In genomic region chr19:16896098-16896912, GRCh38 we compare ENCODE assay signal across 8 cellular contexts. TPM values are rescaled to one million over a fixed set of nuclear protein-coding genes. Genes with fewer than 3 reads are reported as not detected.
DNase-seq lines count a peak whose midpoint lies in the region; ATAC-seq lines count a peak whose summit lies in the region.

No MANE protein-coding gene starts in this region.

- no peaks in the 10 kb centered on the region for H3K4me1 ChIP-seq in HUES64 (ENCODE audit: insufficient read depth, low read length)

- no peaks in the 10 kb centered on the region for H3K36me3 Mint-ChIP-seq in natural killer cell treated with Interleukin-12 subunit alpha and Interleukin-12 subunit beta and Interleukin-15 and Interleukin-18, amount 100 ng/mL, for 72 hours

- intact Hi-C loops in head of caudate nucleus (cut with DNase I) = no loop called here

- peak overlapping the region; percentile 40; the same call in 1 of the 2 replicates for H3K9ac ChIP-seq in HUES64 (ENCODE audit: low read depth, low read length)

- no peak overlapping the region for H3K27ac ChIP-seq in HUES64 (ENCODE audit: low read depth, low read length)

- 2% methylated on average over 57 of the region's 58 CpGs for WGBS in HUES64

- peaks cover 24% of the 10 kb centered on the region for H3K27me3 ChIP-seq in HUES64 (ENCODE audit: insufficient read depth, low read length)

- H3K4me1 Mint-ChIP-seq in natural killer cell treated with Interleukin-12 subunit alpha and Interleukin-12 subunit beta and Interleukin-15 and Interleukin-18, amount 100 ng/mL, for 72 hours (ENCODE audit: low read depth in 2 of 2) = peaks cover 14 to 26% of the 10 kb centered on the region in 2 donors

- DNase-seq in dermis blood vessel endothelial cell (peak; percentile 23), head of caudate nucleus (no peak)
- DNase-seq in natural killer cell treated with Interleukin-12 subunit alpha and Interleukin-12 subunit beta and Interleukin-15 and Interleukin-18, amount 100 ng/mL, for 72 hours (ENCODE audit: low spot score) = no peak

- peak overlapping the region; percentile 26 to 64 for H3K27ac Mint-ChIP-seq in natural killer cell treated with Interleukin-12 subunit alpha and Interleukin-12 subunit beta and Interleukin-15 and Interleukin-18, amount 100 ng/mL, for 72 hours

- no peaks in the 10 kb centered on the region for H3K36me3 ChIP-seq in HUES64 (ENCODE audit: insufficient read depth, low read length)

- H3K4me3 Mint-ChIP-seq in natural killer cell treated with Interleukin-12 subunit alpha and Interleukin-12 subunit beta and Interleukin-15 and Interleukin-18, amount 100 ng/mL, for 72 hours = peak overlapping the region; percentile 70

- H3K9me3 ChIP-seq in HUES64 (ENCODE audit: insufficient read depth, low read depth, low read length) = no peaks in the 10 kb centered on the region

- peak; percentile 12 for ATAC-seq in GM19035 (IDR thresholded peaks at IDR 0.05; ENCODE audit: unreplicated experiment)
- ATAC-seq in natural killer cell treated with Interleukin-12 subunit alpha and Interleukin-12 subunit beta and Interleukin-15 and Interleukin-18, amount 100 ng/mL, for 72 hours = peak in 1 of 2 donors; percentile 0
- ATAC-seq in GM21447 (IDR thresholded peaks at IDR 0.05; ENCODE audit: unreplicated experiment) = no peak
- no peak for ATAC-seq in HG02885 (IDR thresholded peaks at IDR 0.05; ENCODE audit: poor library complexity, unreplicated experiment)
- no peak for ATAC-seq in HG03457 (IDR thresholded peaks at IDR 0.05; ENCODE audit: unreplicated experiment)

- no peaks in the 10 kb centered on the region for H3K9me3 Mint-ChIP-seq in natural killer cell treated with Interleukin-12 subunit alpha and Interleukin-12 subunit beta and Interleukin-15 and Interleukin-18, amount 100 ng/mL, for 72 hours

- no peaks in the 10 kb centered on the region for H3K27me3 Mint-ChIP-seq in natural killer cell treated with Interleukin-12 subunit alpha and Interleukin-12 subunit beta and Interleukin-15 and Interleukin-18, amount 100 ng/mL, for 72 hours

- peak overlapping the region; percentile 72 for H3K4me3 ChIP-seq in HUES64 (ENCODE audit: low read length)

RNA-seq across cellular contexts. Expression of gene F2RL3, which starts 7.5 kb away (rescaled TPM):
- not detected for polyA plus RNA-seq in HUES64 (2013, experiment 1 of 2)
- polyA plus RNA-seq in HUES64 (2013, experiment 2 of 2) = not detected
- 3.0 and 14.0 TPM in 2 replicates for total RNA-seq in dermis blood vessel endothelial cell
- 1 to 10 TPM; 1.5 to 2.0 TPM for total RNA-seq in natural killer cell treated with Interleukin-12 subunit alpha and Interleukin-12 subunit beta and Interleukin-15 and Interleukin-18, amount 100 ng/mL, for 72 hours
